ENCODE assay signal across 21 cellular contexts in the genomic region with DNA sequence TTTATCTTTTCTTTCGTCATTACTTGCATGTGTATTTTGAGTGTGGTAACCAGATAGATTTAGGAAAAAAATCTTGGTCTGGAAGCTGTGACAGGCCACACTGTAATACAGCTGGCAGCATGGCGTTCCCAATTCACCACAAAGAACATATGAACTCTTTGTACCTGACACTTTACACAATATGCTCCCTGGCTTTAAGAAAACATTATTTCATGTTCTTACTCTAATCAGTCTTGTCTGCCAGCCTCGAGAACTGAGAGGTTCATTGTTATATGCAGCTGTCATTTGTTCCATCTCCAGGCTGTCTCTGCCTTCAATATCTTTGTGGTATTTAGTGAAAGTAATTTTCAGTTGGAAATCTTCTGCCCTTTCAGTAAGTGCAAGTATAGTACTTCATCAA.
"Had no signal": no experiment of that assay in that cellular context is flagged by ENCODE, and none has a peak within 500 bp of the region (broad histone marks: within the 10 kb centered on the region; RNA-seq: fewer than 3 reads in every experiment).

No MANE protein-coding gene starts in this region.

- H3K4me2 ChIP-seq: hepatocyte had no signal

- H3K4me1 ChIP-seq: esophagus squamous epithelium, right atrium auricular region, stomach, transverse colon had no signal

- H3K27me3 ChIP-seq: esophagus squamous epithelium, hepatocyte, right atrium auricular region, stomach, transverse colon had no signal

- H2AFZ ChIP-seq: hepatocyte had no signal

- H3K36me3 Mint-ChIP-seq: naive B cell had no signal

- H3K4me3 ChIP-seq: esophagus squamous epithelium, hepatocyte, lung, right atrium auricular region, stomach, thoracic aorta, transverse colon had no signal

- H3K9me3 ChIP-seq: esophagus squamous epithelium, right atrium auricular region, stomach, thoracic aorta, transverse colon had no signal

- ATAC-seq: effector memory CD8-positive, alpha-beta T cell; left cardiac atrium; left ventricle myocardium superior had no signal

- DNase-seq: effector memory CD8-positive, alpha-beta T cell; esophagus squamous epithelium; foreskin fibroblast; kidney; left cardiac atrium; left ventricle myocardium superior; mesendoderm; naive B cell; nephron progenitor cell; posterior cingulate gyrus; small intestine; stimulated activated CD4-positive, alpha-beta T cell treated with anti-CD3 and anti-CD28 coated beads, Interleukin-12 subunit alpha, Interleukin-12 subunit beta, amount 100 ng/mL, for 4 hours; stimulated activated naive CD4-positive, alpha-beta T cell; stomach; substantia nigra; transverse colon had no signal

- H3K79me2 ChIP-seq: hepatocyte had no signal

- H3K4me1 Mint-ChIP-seq: naive B cell, nephron progenitor cell had no signal

- H3K9me3 Mint-ChIP-seq: nephron progenitor cell had no signal

- H3K27ac Mint-ChIP-seq: dendritic cell treated with granulocyte-macrophage colony-stimulating factor and Interleukin-4, amounts not matched to agents 40 ng/mL and 50 ng/mL, for 4 days; effector memory CD8-positive, alpha-beta T cell; naive B cell; nephron progenitor cell had no signal

- H3K36me3 ChIP-seq: esophagus squamous epithelium, right atrium auricular region, stomach, thoracic aorta, transverse colon had no signal

- H3K27me3 Mint-ChIP-seq: dendritic cell treated with granulocyte-macrophage colony-stimulating factor and Interleukin-4, amounts not matched to agents 40 ng/mL and 50 ng/mL, for 4 days; effector memory CD8-positive, alpha-beta T cell had no signal

- H3K27ac ChIP-seq: esophagus squamous epithelium, hepatocyte, right atrium auricular region, stomach, thoracic aorta, transverse colon had no signal

- H3K4me3 Mint-ChIP-seq: dendritic cell treated with granulocyte-macrophage colony-stimulating factor and Interleukin-4, amounts not matched to agents 40 ng/mL and 50 ng/mL, for 4 days; effector memory CD8-positive, alpha-beta T cell; naive B cell; nephron progenitor cell had no signal
